In genomic region chr21:17334478-17334877, GRCh38 we compare ENCODE assay signal across 22 cellular contexts.
"Had no signal": no experiment of that assay in that cellular context is flagged by ENCODE, and none has a peak within 500 bp of the region (broad histone marks: within the 10 kb centered on the region; RNA-seq: fewer than 3 reads in every experiment).

No MANE protein-coding gene starts in this region.

- H3K4me1 ChIP-seq: body of pancreas, left ventricle myocardium inferior, right atrium auricular region, thyroid gland had no signal

- H3K4me1 Mint-ChIP-seq: activated CD4-positive, alpha-beta memory T cell treated with anti-CD3 and anti-CD28 coated beads, Interleukin-2, amount 10 ng/mL, durations not matched to agents 7 days and 5 days; immature natural killer cell; nephron progenitor cell had no signal

- H3K36me3 ChIP-seq: esophagus squamous epithelium, left ventricle myocardium inferior, right atrium auricular region, thyroid gland had no signal

- H3K9me3 ChIP-seq: body of pancreas, esophagus squamous epithelium, left ventricle myocardium inferior, right atrium auricular region, thyroid gland had no signal

- H3K27me3 Mint-ChIP-seq: activated CD4-positive, alpha-beta memory T cell treated with anti-CD3 and anti-CD28 coated beads, Interleukin-2, amount 10 ng/mL, durations not matched to agents 7 days and 5 days; activated T-cell treated with anti-CD3 and anti-CD28 coated beads, Interleukin-2, amount 50 U/mL, for 24 hours had no signal

- ATAC-seq: body of pancreas had no signal

- DNase-seq: activated CD4-positive, alpha-beta memory T cell treated with anti-CD3 and anti-CD28 coated beads, Interleukin-2, amount 10 ng/mL, durations not matched to agents 7 days and 5 days; activated CD4-positive, alpha-beta T cell treated with anti-CD3 and anti-CD28 coated beads for 48 hours; activated CD4-positive, CD25-positive, alpha-beta regulatory T cell; activated naive CD4-positive, alpha-beta T cell treated with anti-CD3 and anti-CD28 coated beads for 36 hours; activated T-cell treated with anti-CD3 and anti-CD28 coated beads, Interleukin-2, amount 50 U/mL, for 24 hours; body of pancreas; dermis blood vessel endothelial cell; effector memory CD4-positive, alpha-beta T cell; esophagus squamous epithelium; immature natural killer cell; kidney glomerular epithelial cell; left ventricle myocardium inferior; mammary epithelial cell; nephron progenitor cell; nucleus accumbens; posterior cingulate gyrus; stimulated activated CD4-positive, alpha-beta T cell treated with anti-CD3 and anti-CD28 coated beads, Interleukin-12 subunit alpha, Interleukin-12 subunit beta, amount 100 ng/mL, for 4 hours; stimulated activated CD4-positive, alpha-beta T cell treated with anti-CD3 and anti-CD28 coated beads, Interleukin-1b, Interleukin-23, amount 100 ng/mL, for 48 hours; stimulated activated naive CD4-positive, alpha-beta T cell treated with Interleukin-2 at 50 U/mL for 16 hours; thyroid gland had no signal

- H3K4me3 ChIP-seq: body of pancreas, esophagus squamous epithelium, left ventricle myocardium inferior, right atrium auricular region, thyroid gland had no signal

- H3K27ac Mint-ChIP-seq: activated CD4-positive, alpha-beta memory T cell treated with anti-CD3 and anti-CD28 coated beads, Interleukin-2, amount 10 ng/mL, durations not matched to agents 7 days and 5 days; activated naive CD4-positive, alpha-beta T cell treated with anti-CD3 and anti-CD28 coated beads for 36 hours; activated T-cell treated with anti-CD3 and anti-CD28 coated beads, Interleukin-2, amount 50 U/mL, for 24 hours; activated T-helper 2 cell treated with anti-CD3 and anti-CD28 coated beads, Interferon-gamma antibody, Interleukin-2, Interleukin-4, amounts not matched to agents 10 μg/mL and 5 μg/mL and 100 μg/mL, durations not matched to agents 14 hours and 24 hours and 36 hours; immature natural killer cell; nephron progenitor cell had no signal

- H3K4me3 Mint-ChIP-seq: activated CD4-positive, alpha-beta memory T cell treated with anti-CD3 and anti-CD28 coated beads, Interleukin-2, amount 10 ng/mL, durations not matched to agents 7 days and 5 days; activated naive CD4-positive, alpha-beta T cell treated with anti-CD3 and anti-CD28 coated beads for 36 hours; activated T-cell treated with anti-CD3 and anti-CD28 coated beads, Interleukin-2, amount 50 U/mL, for 24 hours; immature natural killer cell; nephron progenitor cell had no signal

- H3K36me3 Mint-ChIP-seq: immature natural killer cell had no signal

- H3K27me3 ChIP-seq: body of pancreas, esophagus squamous epithelium, right atrium auricular region, thyroid gland had no signal

- H3K9me3 Mint-ChIP-seq: activated CD4-positive, alpha-beta memory T cell treated with anti-CD3 and anti-CD28 coated beads, Interleukin-2, amount 10 ng/mL, durations not matched to agents 7 days and 5 days; activated naive CD4-positive, alpha-beta T cell treated with anti-CD3 and anti-CD28 coated beads for 36 hours; activated T-cell treated with anti-CD3 and anti-CD28 coated beads, Interleukin-2, amount 50 U/mL, for 24 hours had no signal
